Comparison of ENCODE assay signal across 17 cellular contexts in genomic region chr3:15458212-15458780, GRCh38. TPM values are rescaled to one million over a fixed set of nuclear protein-coding genes. Genes with fewer than 3 reads are reported as not detected.
DNase-seq lines count a peak whose midpoint lies in the region; ATAC-seq and TF ChIP-seq lines count a peak whose summit lies in the region.
"Had no signal": no experiment of that assay in that cellular context is flagged by ENCODE, and none has a peak within 500 bp of the region (broad histone marks: within the 10 kb centered on the region; RNA-seq: fewer than 3 reads in every experiment).

No MANE protein-coding gene starts in this region.

- no peaks in the 10 kb centered on the region for H3K9me3 ChIP-seq in CD8-positive, alpha-beta memory T cell (ENCODE audit: low read length)
- H3K9me3 ChIP-seq: A549 had no signal

- no peaks in the 10 kb centered on the region for H3K36me3 ChIP-seq in CD8-positive, alpha-beta memory T cell (ENCODE audit: insufficient read depth, low read length)

- POLR2A ChIA-PET in CD8-positive, alpha-beta memory T cell (lab: Charles Lee) = no interaction called here

- H3K27ac Mint-ChIP-seq in activated naive CD4-positive, alpha-beta T cell treated with anti-CD3 and anti-CD28 coated beads, Interleukin-2, amount 50 U/mL, for 24 hours = peak overlapping the region; percentile 44
- H3K27ac Mint-ChIP-seq in activated naive CD4-positive, alpha-beta T cell treated with anti-CD3 and anti-CD28 coated beads, Interleukin-2, amount 50 U/mL, for 72 hours = no peak overlapping the region
- H3K27ac Mint-ChIP-seq in CD8-positive, alpha-beta memory T cell = peak overlapping the region in 2 of 8 donors; percentile 37 to 61
- H3K27ac Mint-ChIP-seq: CD4-positive, alpha-beta T cell; IgD-negative memory B cell had no signal

- no peak overlapping the region for H3K4me3 ChIP-seq in NB4 (ENCODE audit: low read depth, low read length)
- H3K4me3 ChIP-seq in CD8-positive, alpha-beta memory T cell (ENCODE audit: low read length) = no peak overlapping the region
- H3K4me3 ChIP-seq: A549 had no signal

- H3K4me1 Mint-ChIP-seq in activated naive CD4-positive, alpha-beta T cell treated with anti-CD3 and anti-CD28 coated beads, Interleukin-2, amount 50 U/mL, for 24 hours = peaks cover 14% of the 10 kb centered on the region
- peaks cover 25 to 31% (median 29%) of the 10 kb centered on the region in 3 donors for H3K4me1 Mint-ChIP-seq in CD8-positive, alpha-beta memory T cell

- H3K4me1 ChIP-seq in CD8-positive, alpha-beta memory T cell (ENCODE audit: insufficient read depth, low read length) = peaks cover 11% of the 10 kb centered on the region
- H3K4me1 ChIP-seq: A549 had no signal

- ATAC-seq in activated naive CD4-positive, alpha-beta T cell treated with anti-CD3 and anti-CD28 coated beads, Interleukin-2, amount 50 U/mL, for 72 hours = no peak
- ATAC-seq in left lobe of liver = peak; percentile 29
- ATAC-seq in SK-N-SH treated with all-trans-retinoic acid at 6 μM for 48 hours = no peak
- no peak for ATAC-seq in HG03469 (IDR thresholded peaks at IDR 0.05; ENCODE audit: unreplicated experiment)
- no peak for ATAC-seq in GM19351 (IDR thresholded peaks at IDR 0.05; ENCODE audit: unreplicated experiment)
- ATAC-seq: A549, Panc1 had no signal

- no peak for DNase-seq in activated naive CD4-positive, alpha-beta T cell treated with anti-CD3 and anti-CD28 coated beads, Interleukin-2, amount 50 U/mL, for 72 hours (ENCODE audit: low spot score in 2 of 2)
- DNase-seq in NB4 (ENCODE audit: low read depth) = peak; percentile 48
- no peak for DNase-seq in left lobe of liver (ENCODE audit: low spot score)
- DNase-seq in CD8-positive, alpha-beta memory T cell = no peak
- DNase-seq: CD4-positive, alpha-beta T cell; NCI-H1105 treated with DMSO at 0.1 percent for 48 hours; NCI-H187 treated with DMSO at 0.1 percent for 48 hours; NCI-H446 treated with DMSO at 0.1 percent for 48 hours; NCI-H748 treated with DMSO at 0.1 percent for 48 hours; Right ventricle myocardium superior had no signal

- TF ChIP-seq CTCF in NB4 (IDR thresholded peaks at IDR 0.05; ENCODE audit: low read depth, low read length) = no peak

- no peaks in the 10 kb centered on the region for H3K9me3 Mint-ChIP-seq in activated naive CD4-positive, alpha-beta T cell treated with anti-CD3 and anti-CD28 coated beads, Interleukin-2, amount 50 U/mL, for 24 hours
- no peaks in the 10 kb centered on the region for H3K9me3 Mint-ChIP-seq in activated naive CD4-positive, alpha-beta T cell treated with anti-CD3 and anti-CD28 coated beads, Interleukin-2, amount 50 U/mL, for 72 hours
- H3K9me3 Mint-ChIP-seq in CD8-positive, alpha-beta memory T cell = no peaks in the 10 kb centered on the region
- H3K9me3 Mint-ChIP-seq: CD4-positive, alpha-beta T cell had no signal

- no peak overlapping the region for H3K4me3 Mint-ChIP-seq in activated naive CD4-positive, alpha-beta T cell treated with anti-CD3 and anti-CD28 coated beads, Interleukin-2, amount 50 U/mL, for 24 hours
- H3K4me3 Mint-ChIP-seq in CD8-positive, alpha-beta memory T cell = no peak overlapping the region
- H3K4me3 Mint-ChIP-seq: CD4-positive, alpha-beta T cell; IgD-negative memory B cell had no signal

- no peaks in the 10 kb centered on the region for H3K27me3 Mint-ChIP-seq in activated naive CD4-positive, alpha-beta T cell treated with anti-CD3 and anti-CD28 coated beads, Interleukin-2, amount 50 U/mL, for 24 hours
- no peaks in the 10 kb centered on the region for H3K27me3 Mint-ChIP-seq in CD8-positive, alpha-beta memory T cell
- H3K27me3 Mint-ChIP-seq: CD4-positive, alpha-beta T cell; IgD-negative memory B cell had no signal

- TF ChIP-seq POLR2A in NB4 (IDR thresholded peaks at IDR 0.05; ENCODE audit: extremely low read depth, insufficient read length) = no peak

- CTCF ChIA-PET in CD8-positive, alpha-beta memory T cell (lab: Charles Lee) = no interaction called here

- no peak overlapping the region for H3K27ac ChIP-seq in CD8-positive, alpha-beta memory T cell (ENCODE audit: low read depth, low read length)
- H3K27ac ChIP-seq: A549 had no signal

- no peaks in the 10 kb centered on the region for H3K27me3 ChIP-seq in CD8-positive, alpha-beta memory T cell (ENCODE audit: insufficient read depth, low read length, poor library complexity, severe bottlenecking)

- no peaks in the 10 kb centered on the region for H3K36me3 Mint-ChIP-seq in activated naive CD4-positive, alpha-beta T cell treated with anti-CD3 and anti-CD28 coated beads, Interleukin-2, amount 50 U/mL, for 24 hours
- H3K36me3 Mint-ChIP-seq in activated naive CD4-positive, alpha-beta T cell treated with anti-CD3 and anti-CD28 coated beads, Interleukin-2, amount 50 U/mL, for 72 hours = no peaks in the 10 kb centered on the region
- peaks cover 0 to 7% (median 6%) of the 10 kb centered on the region in 3 donors for H3K36me3 Mint-ChIP-seq in CD8-positive, alpha-beta memory T cell

TF ChIP-seq in SK-N-SH treated with all-trans-retinoic acid at 6 μM for 48 hours, 23 proteins besides CTCF, POLR2A, EP300 and RAD21:
- TF ChIP-seq ARNTL (CRISPR knock-in tag; IDR thresholded peaks at IDR 0.05; ENCODE audit: borderline replicate concordance, low read depth) (no peak), ESRRG (CRISPR knock-in tag; IDR thresholded peaks at IDR 0.05) (no peak), POU6F1 (CRISPR knock-in tag; IDR thresholded peaks at IDR 0.05; ENCODE audit: borderline replicate concordance, low read depth) (no peak)

RNA-seq across cellular contexts. Expression of gene EAF1, which starts 30.9 kb away (rescaled TPM):
- 10 to 100 TPM; 24.1 to 28.9 TPM for total RNA-seq in activated naive CD4-positive, alpha-beta T cell treated with anti-CD3 and anti-CD28 coated beads, Interleukin-2, amount 50 U/mL, for 72 hours
- total RNA-seq in left lobe of liver = 11.6 TPM
- 10 to 100 TPM; 25.8 to 26.8 TPM for total RNA-seq in CD8-positive, alpha-beta memory T cell
- 21.2 TPM for polyA plus RNA-seq in CD8-positive, alpha-beta memory T cell

RNA-seq across cellular contexts. Expression of gene METTL6, which starts 31.0 kb away (rescaled TPM):
- 10 to 100 TPM; 17.6 to 20.3 TPM for total RNA-seq in activated naive CD4-positive, alpha-beta T cell treated with anti-CD3 and anti-CD28 coated beads, Interleukin-2, amount 50 U/mL, for 72 hours
- 4.7 TPM for total RNA-seq in left lobe of liver
- 10 to 100 TPM; 23.2 to 24.4 TPM for total RNA-seq in CD8-positive, alpha-beta memory T cell
- polyA plus RNA-seq in CD8-positive, alpha-beta memory T cell = 15.4 TPM
